Comparison of ENCODE assay signal across 9 cellular contexts in the genomic region with DNA sequence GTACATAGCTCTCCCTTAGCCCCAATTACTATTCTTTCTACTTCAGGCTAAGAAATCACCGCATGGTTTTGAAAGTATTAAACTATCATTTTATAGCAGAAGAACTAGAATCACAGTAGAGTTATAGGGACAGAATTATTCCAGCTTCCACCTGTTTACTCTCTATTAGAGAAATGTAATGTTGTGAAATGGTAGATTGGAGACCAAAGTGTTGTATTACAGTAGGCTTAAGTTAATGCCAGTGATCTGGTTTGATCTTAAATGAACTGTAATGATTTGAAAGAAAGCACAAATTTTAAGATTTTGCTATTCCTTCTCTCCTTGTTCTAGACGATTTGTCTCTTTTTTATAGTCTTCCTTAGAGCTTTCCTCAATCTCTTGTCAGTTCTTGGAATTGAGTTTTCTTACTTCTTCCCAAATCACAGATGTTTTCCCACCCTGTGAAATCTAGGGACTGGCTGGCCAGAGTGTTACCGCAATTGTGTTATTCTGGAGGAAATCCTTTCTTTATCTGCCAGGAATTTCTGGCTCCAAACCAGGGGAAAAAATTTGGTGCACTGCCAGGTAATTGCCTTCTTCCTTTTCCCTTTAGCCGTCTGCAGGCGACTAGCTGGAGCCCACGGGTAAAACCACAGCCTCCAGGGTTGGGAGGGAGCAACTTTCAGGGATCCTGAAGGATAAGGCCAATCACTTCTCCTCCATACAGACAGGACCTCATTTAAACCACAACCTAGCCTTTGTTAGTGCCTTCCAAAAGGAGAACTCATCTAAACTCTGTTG. TPM values are rescaled to one million over a fixed set of nuclear protein-coding genes. Genes with fewer than 3 reads are reported as not detected.
DNase-seq lines count a peak whose midpoint lies in the region; ATAC-seq and TF ChIP-seq lines count a peak whose summit lies in the region.
"Had no signal": no experiment of that assay in that cellular context is flagged by ENCODE, and none has a peak within 500 bp of the region (broad histone marks: within the 10 kb centered on the region; RNA-seq: fewer than 3 reads in every experiment).

No MANE protein-coding gene starts in this region.

- H3K4me2 ChIP-seq in GM23338 = no peak overlapping the region

- TF ChIP-seq CTCF in GM23338 (conservative IDR thresholded peaks at IDR 0.05; ENCODE audit: low read depth in 2 of 2) = no peak
- no peak for TF ChIP-seq CTCF in gastrocnemius medialis (IDR thresholded peaks at IDR 0.05 in 4 of 5, conservative IDR thresholded peaks at IDR 0.05 in 1 of 5)

- no peaks in the 10 kb centered on the region for H3K36me3 Mint-ChIP-seq in GM23338 (ENCODE audit: low read depth)

- no peaks in the 10 kb centered on the region for H3K9me2 ChIP-seq in GM23338 (ENCODE audit: insufficient read depth)

- DNase-seq in GM23338 (ENCODE audit: low spot score) (peak; percentile 25), SK-N-MC (ENCODE audit: low read depth, low spot score) (no peak), Right ventricle myocardium superior (peak; percentile 47), gastrocnemius medialis (peak; percentile 13 to 40), NCI-H2227 (lab: John Stamatoyannopoulos, UW; ENCODE audit: unreplicated experiment) (no peak)

- no peaks in the 10 kb centered on the region for H3K27me3 ChIP-seq in GM23338 (ENCODE audit: insufficient read depth)
- no peaks in the 10 kb centered on the region for H3K27me3 ChIP-seq in gastrocnemius medialis
- H3K27me3 ChIP-seq: vagina had no signal

- no peaks in the 10 kb centered on the region; the same call in 1 of the 2 replicates for H3K36me3 ChIP-seq in GM23338 (ENCODE audit: insufficient read depth)
- H3K36me3 ChIP-seq in SK-N-MC (ENCODE audit: insufficient read depth, low read length) = peaks cover 11% of the 10 kb centered on the region
- H3K36me3 ChIP-seq in gastrocnemius medialis = peaks cover 0 to 2% of the 10 kb centered on the region in 2 donors
- H3K36me3 ChIP-seq: vagina had no signal

- H3K27me3 Mint-ChIP-seq in GM23338 (ENCODE audit: insufficient read depth, low read depth, poor library complexity) = peaks cover 1% of the 10 kb centered on the region

- 0 out of 2 replicates have a peak overlapping the region, but pooled peaks have one; percentile 13 for H3K27ac Mint-ChIP-seq in GM23338

- in situ Hi-C loops in gastrocnemius medialis (cut with MboI; ENCODE audit: low sequenced_read_pairs in 4 of 4) = no loop called here

- no peak for TF ChIP-seq POLR2A in gastrocnemius medialis (IDR thresholded peaks at IDR 0.05)

- no peaks in the 10 kb centered on the region for H3K4me1 ChIP-seq in GM23338 (ENCODE audit: insufficient read depth)
- peaks cover 16% of the 10 kb centered on the region in 2 donors for H3K4me1 ChIP-seq in gastrocnemius medialis

- H3K4me1 Mint-ChIP-seq in GM23338 = peaks cover 3% of the 10 kb centered on the region; the same call in 2 of the 3 replicates

- no peak overlapping the region for H3K9ac ChIP-seq in SK-N-MC (ENCODE audit: insufficient read length)

- intact Hi-C loops in Right ventricle myocardium superior (cut with DNase I) = no loop called here
- intact Hi-C loops in gastrocnemius medialis (cut with DNase I; ENCODE audit: low total_unique reads) = no loop called here

- H3K9me3 Mint-ChIP-seq in GM23338 = no peaks in the 10 kb centered on the region

- H3K27ac ChIP-seq in GM23338 (ENCODE audit: low read depth) = no peak overlapping the region
- peak overlapping the region; percentile 81 for H3K27ac ChIP-seq in SK-N-MC
- peak overlapping the region in 3 of 4 donors; percentile 6 to 38 (median 20) for H3K27ac ChIP-seq in gastrocnemius medialis
- H3K27ac ChIP-seq: vagina had no signal

- ATAC-seq in GM23338 (peak; percentile 72), Right ventricle myocardium superior (ENCODE audit: poor library complexity) (peak; percentile 87), gastrocnemius medialis (peak; percentile 41 to 57), HG03280 (IDR thresholded peaks at IDR 0.05; ENCODE audit: unreplicated experiment) (no peak), HG03108 (IDR thresholded peaks at IDR 0.05; ENCODE audit: unreplicated experiment) (no peak), HG03175 (IDR thresholded peaks at IDR 0.05; ENCODE audit: unreplicated experiment) (no peak)

- H4K20me1 ChIP-seq in GM23338 (replicated peaks; ENCODE audit: insufficient read depth) = no peaks in the 10 kb centered on the region

- no peaks in the 10 kb centered on the region for H3K9me3 ChIP-seq in SK-N-MC (ENCODE audit: low read depth, low read length)
- no peaks in the 10 kb centered on the region for H3K9me3 ChIP-seq in gastrocnemius medialis
- H3K9me3 ChIP-seq: vagina had no signal

- H3K4me3 Mint-ChIP-seq in GM23338 = no peak overlapping the region

- H3F3A ChIP-seq in GM23338 (replicated peaks; ENCODE audit: low read depth) = no peaks in the 10 kb centered on the region

- H3K79me2 ChIP-seq in GM23338 (replicated peaks; ENCODE audit: insufficient read depth) = no peaks in the 10 kb centered on the region

- H2AFZ ChIP-seq in GM23338 = no peak overlapping the region

- no peak overlapping the region for H3K4me3 ChIP-seq in GM23338
- H3K4me3 ChIP-seq in SK-N-MC = no peak overlapping the region
- no peak overlapping the region for H3K4me3 ChIP-seq in gastrocnemius medialis
- H3K4me3 ChIP-seq: vagina had no signal

TF ChIP-seq in GM23338, 12 proteins besides CTCF, POLR2A, EP300 and RAD21 (continues in another document):
- TF ChIP-seq, protein P1, sequence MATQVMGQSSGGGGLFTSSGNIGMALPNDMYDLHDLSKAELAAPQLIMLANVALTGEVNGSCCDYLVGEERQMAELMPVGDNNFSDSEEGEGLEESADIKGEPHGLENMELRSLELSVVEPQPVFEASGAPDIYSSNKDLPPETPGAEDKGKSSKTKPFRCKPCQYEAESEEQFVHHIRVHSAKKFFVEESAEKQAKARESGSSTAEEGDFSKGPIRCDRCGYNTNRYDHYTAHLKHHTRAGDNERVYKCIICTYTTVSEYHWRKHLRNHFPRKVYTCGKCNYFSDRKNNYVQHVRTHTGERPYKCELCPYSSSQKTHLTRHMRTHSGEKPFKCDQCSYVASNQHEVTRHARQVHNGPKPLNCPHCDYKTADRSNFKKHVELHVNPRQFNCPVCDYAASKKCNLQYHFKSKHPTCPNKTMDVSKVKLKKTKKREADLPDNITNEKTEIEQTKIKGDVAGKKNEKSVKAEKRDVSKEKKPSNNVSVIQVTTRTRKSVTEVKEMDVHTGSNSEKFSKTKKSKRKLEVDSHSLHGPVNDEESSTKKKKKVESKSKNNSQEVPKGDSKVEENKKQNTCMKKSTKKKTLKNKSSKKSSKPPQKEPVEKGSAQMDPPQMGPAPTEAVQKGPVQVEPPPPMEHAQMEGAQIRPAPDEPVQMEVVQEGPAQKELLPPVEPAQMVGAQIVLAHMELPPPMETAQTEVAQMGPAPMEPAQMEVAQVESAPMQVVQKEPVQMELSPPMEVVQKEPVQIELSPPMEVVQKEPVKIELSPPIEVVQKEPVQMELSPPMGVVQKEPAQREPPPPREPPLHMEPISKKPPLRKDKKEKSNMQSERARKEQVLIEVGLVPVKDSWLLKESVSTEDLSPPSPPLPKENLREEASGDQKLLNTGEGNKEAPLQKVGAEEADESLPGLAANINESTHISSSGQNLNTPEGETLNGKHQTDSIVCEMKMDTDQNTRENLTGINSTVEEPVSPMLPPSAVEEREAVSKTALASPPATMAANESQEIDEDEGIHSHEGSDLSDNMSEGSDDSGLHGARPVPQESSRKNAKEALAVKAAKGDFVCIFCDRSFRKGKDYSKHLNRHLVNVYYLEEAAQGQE (IDR thresholded peaks at IDR 0.05; ENCODE audit: unreplicated experiment) = no peak
- no peak for TF ChIP-seq POLR2AphosphoS5 (IDR thresholded peaks at IDR 0.05; ENCODE audit: low read depth)
- TF ChIP-seq EZH2 (IDR thresholded peaks at IDR 0.05; ENCODE audit: low read depth, unreplicated experiment) = no peak
- no peak for TF ChIP-seq CREB1 (CRISPR knock-in tag; IDR thresholded peaks at IDR 0.05; ENCODE audit: low read depth)
- no peak for TF ChIP-seq ZNF331 (CRISPR knock-in tag; IDR thresholded peaks at IDR 0.05; ENCODE audit: low read depth)
- TF ChIP-seq JUNB (IDR thresholded peaks at IDR 0.05; ENCODE audit: unreplicated experiment) = no peak

RNA-seq across cellular contexts. Expression of a gene that starts 51.7 kb away (rescaled TPM):
- 174 and 216 TPM in 2 replicates for total RNA-seq in GM23338 (2014; rRNA removed; shearing (Covaris generic))
- polyA plus RNA-seq in GM23338 (2016; fragmentation: Nextera tagmentation; extraction: Ambion mirVana) = 178 and 236 TPM in 2 replicates
- 23.0 TPM for total RNA-seq in Right ventricle myocardium superior
- total RNA-seq in gastrocnemius medialis = 10 to 100 TPM; 22.5 to 69.9 (median 31.7) TPM

RNA-seq across cellular contexts. Expression of a gene that starts 58.9 kb away (rescaled TPM):
- 14.2 and 21.6 TPM in 2 replicates for total RNA-seq in GM23338 (2014; rRNA removed; shearing (Covaris generic))
- 6.3 and 6.7 TPM in 2 replicates for polyA plus RNA-seq in GM23338 (2016; fragmentation: Nextera tagmentation; extraction: Ambion mirVana)
- total RNA-seq in Right ventricle myocardium superior (45.9 TPM), gastrocnemius medialis (10 to 100 TPM; 25.0 to 35.0 (median 27.2) TPM)

Comparison
In these comparisons a context has a peak if more than half of its experiments do, and no peak if none do; other contexts are left out.
1. ATAC-seq: peak in GM23338 (single experiment), Right ventricle myocardium superior (single experiment) and gastrocnemius medialis (2 of 2); none in HG03280 (single experiment), HG03108 (single experiment) and HG03175 (single experiment).
2. DNase-seq: peak in GM23338 (single experiment), Right ventricle myocardium superior (single experiment) and gastrocnemius medialis (2 of 2); none in SK-N-MC (single experiment) and NCI-H2227 (single experiment).